Comparison of ENCODE assay signal across 1 cellular context in the genomic region with DNA sequence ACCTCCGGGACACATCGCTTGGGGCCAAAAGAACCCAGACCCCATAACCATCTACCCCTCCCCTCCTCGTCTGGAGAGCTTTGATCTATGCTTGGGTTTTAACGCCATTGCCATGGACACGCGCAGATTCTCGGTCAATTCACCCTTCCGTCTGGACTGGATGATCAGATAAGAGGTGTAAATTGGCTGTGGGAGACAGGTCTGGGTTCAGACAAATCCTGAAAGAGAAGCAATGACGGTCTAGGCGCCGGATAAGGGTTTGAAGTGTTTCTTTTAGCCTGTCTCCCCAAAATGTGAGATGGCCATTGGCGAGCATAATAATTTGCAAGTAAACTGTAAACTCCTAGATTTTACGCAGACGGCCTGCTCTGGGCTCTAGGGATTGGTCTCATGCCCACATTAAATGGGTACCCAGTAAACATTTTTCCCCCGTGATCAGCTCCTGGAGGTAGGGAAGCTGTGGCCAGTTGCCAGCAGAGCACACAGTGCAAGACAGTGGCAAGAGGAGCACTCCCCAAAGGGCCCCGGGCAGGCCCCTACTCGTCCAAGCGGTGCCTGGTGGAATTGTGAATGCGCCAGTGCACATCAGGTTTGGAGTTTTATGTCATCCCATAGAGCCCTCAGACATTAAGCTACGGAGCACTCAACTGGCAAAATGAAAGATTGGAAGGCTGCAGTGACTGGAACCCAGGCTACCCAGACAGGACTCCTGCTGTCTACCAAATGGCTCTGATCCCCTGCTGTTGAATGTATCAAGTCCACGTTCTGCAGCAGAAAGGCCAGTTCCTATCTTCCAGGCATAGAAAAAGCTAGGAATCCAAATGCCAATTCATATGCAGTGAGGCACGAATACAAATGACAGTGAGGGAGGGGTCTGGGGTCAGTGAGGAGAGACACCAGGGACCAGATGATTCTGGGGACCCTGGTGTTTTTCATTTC.
TF ChIP-seq lines count a peak whose summit lies in the region.

No MANE protein-coding gene starts in this region.

TF ChIP-seq in H1, 55 proteins besides CTCF, POLR2A, EP300 and RAD21:
- no peak for TF ChIP-seq CBX5 (IDR thresholded peaks at IDR 0.05; ENCODE audit: low read depth, low read length)
- TF ChIP-seq SUZ12 (IDR thresholded peaks at IDR 0.05; ENCODE audit: low read length), result no peak
- TF ChIP-seq POLR2AphosphoS5 (IDR thresholded peaks at IDR 0.05; ENCODE audit: low read depth, low read length), result no peak
- TF ChIP-seq CEBPB (IDR thresholded peaks at IDR 0.05; ENCODE audit: low read depth, low read length), result no peak
- no peak for TF ChIP-seq TAF1 (IDR thresholded peaks at IDR 0.05; ENCODE audit: low read depth, low read length)
- TF ChIP-seq SIN3A (conservative IDR thresholded peaks at IDR 0.05 in 1 of 2, IDR thresholded peaks at IDR 0.05 in 1 of 2; ENCODE audit: low read depth in 1 of 2, low read length in 2 of 2), result no peak
- TF ChIP-seq KDM5A (IDR thresholded peaks at IDR 0.05; ENCODE audit: low read length), result no peak
- TF ChIP-seq NRF1 (IDR thresholded peaks at IDR 0.05; ENCODE audit: low read depth, low read length), result no peak
